Comparison of ENCODE assay signal across 8 cellular contexts in genomic region chr1:23403735-23404486, GRCh38. TPM values are rescaled to one million over a fixed set of nuclear protein-coding genes. Genes with fewer than 3 reads are reported as not detected.
A peak's percentile ranks its signal among the peaks of the same experiment; 100 is the strongest.
DNase-seq lines count a peak whose midpoint lies in the region; ATAC-seq and TF ChIP-seq lines count a peak whose summit lies in the region.

No MANE protein-coding gene starts in this region.

- no peaks in the 10 kb centered on the region for H3K36me3 ChIP-seq in Karpas-422 (ENCODE audit: insufficient read depth, low read length)

- no peaks in the 10 kb centered on the region for H3K4me1 ChIP-seq in Karpas-422 (ENCODE audit: low read length)

- no peaks in the 10 kb centered on the region for H3K79me2 ChIP-seq in Karpas-422 (ENCODE audit: low read length)

- H2AFZ ChIP-seq in Karpas-422 (ENCODE audit: low read length) = no peak overlapping the region

- no peak overlapping the region for H3K9ac ChIP-seq in Karpas-422 (ENCODE audit: low read length)

- H3K4me3 Mint-ChIP-seq in naive B cell = peak overlapping the region in 1 of 8 donors; percentile 51

- H3K9me3 ChIP-seq in Karpas-422 (ENCODE audit: low read length) = no peaks in the 10 kb centered on the region

- no peak overlapping the region for H3K27ac ChIP-seq in Karpas-422 (ENCODE audit: low read length)

- no peak overlapping the region for H3K27ac Mint-ChIP-seq in naive B cell

- peaks cover 0 to 9% (median 9%) of the 10 kb centered on the region in 3 donors for H3K27me3 Mint-ChIP-seq in naive B cell

- ATAC-seq in naive B cell (ENCODE audit: low read depth in 2 of 2) = peak; percentile 72 to 81
- no peak for ATAC-seq in GM19023 (IDR thresholded peaks at IDR 0.05; ENCODE audit: unreplicated experiment)

- no peak overlapping the region for H3K4me3 ChIP-seq in Karpas-422 (ENCODE audit: low read length)

- no peaks in the 10 kb centered on the region for H3K27me3 ChIP-seq in Karpas-422 (ENCODE audit: low read length)

- H3K9me2 ChIP-seq in Karpas-422 (replicated peaks; ENCODE audit: insufficient read depth, low read length) = no peaks in the 10 kb centered on the region

- no peak overlapping the region for H3K4me2 ChIP-seq in Karpas-422 (ENCODE audit: low read depth, low read length, poor library complexity, severe bottlenecking)

- H3K9me3 Mint-ChIP-seq in naive B cell = no peaks in the 10 kb centered on the region

- H3K36me3 Mint-ChIP-seq in naive B cell = no peaks in the 10 kb centered on the region

- peaks cover 6 to 8% (median 6%) of the 10 kb centered on the region in 3 donors for H3K4me1 Mint-ChIP-seq in naive B cell

- DNase-seq in DMS153 (lab: John Stamatoyannopoulos, UW) (peak; percentile 99), Karpas-422 (peak; percentile 91), fibroblast of gingiva (ENCODE audit: low read depth) (peak; percentile 88), naive B cell (peak; percentile 56)
- DNase-seq in activated T-cell treated with anti-CD3 and anti-CD28 coated beads, Interleukin-2, amount 50 U/mL, for 48 hours = peak; percentile 93
- peak; percentile 61 to 75 for DNase-seq in stimulated activated CD8-positive, alpha-beta memory T cell treated with anti-CD3 and anti-CD28 coated beads, Interleukin-7, amount 100 ng/mL, for 48 hours (ENCODE audit: extremely low read depth in 1 of 2, low read depth in 1 of 2)

- H4K20me1 ChIP-seq in Karpas-422 (ENCODE audit: insufficient read depth, low read depth, low read length) = no peaks in the 10 kb centered on the region

TF ChIP-seq in PFSK-1, 5 proteins besides CTCF, POLR2A, EP300 and RAD21:
- TF ChIP-seq FOXP2 (optimal IDR thresholded peaks at IDR 0.05; ENCODE audit: borderline replicate concordance, extremely low read depth, extremely low read length, insufficient read depth) (peak; percentile 26), TAF1 (IDR thresholded peaks at IDR 0.05; ENCODE audit: borderline replicate concordance, insufficient read depth, low read length) (no peak), REST (IDR thresholded peaks at IDR 0.05; ENCODE audit: insufficient read depth in 1 of 2, low read depth in 2 of 2, low read length in 2 of 2) (no peak), SIN3A (IDR thresholded peaks at IDR 0.05; ENCODE audit: borderline replicate concordance, insufficient read depth, low read length) (no peak), POLR2AphosphoS5 (IDR thresholded peaks at IDR 0.05; ENCODE audit: low read depth, low read length) (no peak)

RNA-seq across cellular contexts. Expression of gene TCEA3, which starts 20.6 kb away (rescaled TPM):
- total RNA-seq in Karpas-422 (2014; rRNA removed; shearing (Covaris generic); ENCODE audit: low replicate concordance) = not detected in 2 replicates
- 2.7 TPM for polyA plus RNA-seq in PFSK-1 (2012; ENCODE audit: insufficient read length, low read depth)
- polyA plus RNA-seq in naive B cell (ENCODE audit: low read depth in 6 of 6) = not detected

RNA-seq across cellular contexts. Expression of gene ZNF436, which starts 34.3 kb away (rescaled TPM):
- 6.4 and 7.4 TPM in 2 replicates for total RNA-seq in Karpas-422 (2014; rRNA removed; shearing (Covaris generic); ENCODE audit: low replicate concordance)
- 7.3 TPM for polyA plus RNA-seq in PFSK-1 (2012; ENCODE audit: insufficient read length, low read depth)
- 1 to 10 TPM in 5 of 6 donors, not detected in 1; 1.5 to 4.4 (median 2.3) TPM for polyA plus RNA-seq in naive B cell (ENCODE audit: low read depth in 6 of 6)

RNA-seq across cellular contexts. Expression of gene HNRNPR, which starts 59.8 kb away (rescaled TPM):
- total RNA-seq in Karpas-422 (2014; rRNA removed; shearing (Covaris generic); ENCODE audit: low replicate concordance) = 120 and 130 TPM in 2 replicates
- polyA plus RNA-seq in PFSK-1 (2012; ENCODE audit: insufficient read length, low read depth) = 89.0 TPM
- polyA plus RNA-seq in naive B cell (ENCODE audit: low read depth in 6 of 6) = 100 to 1,000 TPM; 187 to 238 (median 208) TPM
